Comparison of ENCODE assay signal across 23 cellular contexts in genomic region chr12:1928439-1929121, GRCh38. TPM values are rescaled to one million over a fixed set of nuclear protein-coding genes. Genes with fewer than 3 reads are reported as not detected.
A peak's percentile ranks its signal among the peaks of the same experiment; 100 is the strongest.
DNase-seq lines count a peak whose midpoint lies in the region; ATAC-seq, FAIRE-seq and TF ChIP-seq lines count a peak whose summit lies in the region.
"Had no signal": no experiment of that assay in that cellular context is flagged by ENCODE, and none has a peak within 500 bp of the region (broad histone marks: within the 10 kb centered on the region; RNA-seq: fewer than 3 reads in every experiment).

No MANE protein-coding gene starts in this region.

- no peak overlapping the region for H2AFZ ChIP-seq in H9 (ENCODE audit: low read length)
- H2AFZ ChIP-seq in H1 (ENCODE audit: low read length) = no peak overlapping the region

- no peak overlapping the region for H3K4me3 Mint-ChIP-seq in H9
- H3K4me3 Mint-ChIP-seq in progenitor cell of endocrine pancreas (ENCODE audit: low read depth) = no peak overlapping the region
- H3K4me3 Mint-ChIP-seq: CD8-positive, alpha-beta memory T cell; mesothelial cell of epicardium; nephron progenitor cell; stimulated activated naive B cell treated with anti-CD40 and anti-IgM and Interleukin-4, amounts not matched to agents 10 μg/mL and 1 μg/mL and 100 μg/mL, for 72 hours; T-helper 1 cell treated with Interleukin-12 subunit alpha and Interleukin-12 subunit beta and Interleukin-4 antibody, amounts not matched to agents 30 μg/mL and 1 μg/mL, for 36 hours; WTC11 had no signal

- no peaks in the 10 kb centered on the region for H3K9me3 ChIP-seq in H9 (ENCODE audit: control insufficient read depth, low read depth, low read length)
- no peaks in the 10 kb centered on the region for H3K9me3 ChIP-seq in H1 (ENCODE audit: insufficient read depth in 2 of 2, low read depth in 1 of 2, low read length in 1 of 2)

- DNase-seq in Ammon's horn (ENCODE audit: low spot score) (peak; percentile 2), H9 (peak; percentile 27), H1 (ENCODE audit: low read depth in 1 of 2, low spot score in 2 of 2) (peak in 1 of 2 experiments; percentile 37), progenitor cell of endocrine pancreas (ENCODE audit: low spot score, unreplicated experiment) (peak; percentile 8), KBM-7 (no peak), dermis blood vessel endothelial cell (no peak)
- DNase-seq: activated gamma-delta T cell; DMS79 treated with DMSO at 0.1 percent for 48 hours; hypothalamus; kidney; NCI-H1105 treated with DMSO at 0.1 percent for 48 hours; NCI-H69; nephron progenitor cell; SHP77; stimulated activated naive B cell treated with anti-CD40 and anti-IgM and Interleukin-4, amounts not matched to agents 10 μg/mL and 1 μg/mL and 100 μg/mL, for 72 hours had no signal

- ATAC-seq in HG03175 (IDR thresholded peaks at IDR 0.05; ENCODE audit: unreplicated experiment) = no peak
- no peak for ATAC-seq in HG02798 (IDR thresholded peaks at IDR 0.05; ENCODE audit: poor library complexity, unreplicated experiment)
- ATAC-seq: WTC11 had no signal

- H2BK15ac ChIP-seq in H9 (ENCODE audit: low read depth, low read length) = no peak overlapping the region
- no peak overlapping the region for H2BK15ac ChIP-seq in H1 (ENCODE audit: low read length)

- H3K79me1 ChIP-seq in H9 (ENCODE audit: insufficient read depth, low read depth, low read length, poor library complexity, severe bottlenecking) (no peaks in the 10 kb centered on the region), H1 (ENCODE audit: low read depth, low read length) (no peaks in the 10 kb centered on the region; the same call in 1 of the 2 replicates)

- H3K9ac ChIP-seq in H9 (ENCODE audit: extremely low read depth, insufficient read length, low read length) = no peak overlapping the region
- no peak overlapping the region for H3K9ac ChIP-seq in H1 (replicated peaks in 1 of 4; ENCODE audit: extremely low read depth in 1 of 4, low read depth in 3 of 4, low read length in 3 of 4)
- H3K9ac ChIP-seq: KMS-11 had no signal

- H4K20me1 ChIP-seq in H9 (ENCODE audit: control insufficient read depth, insufficient read depth, insufficient read length) (no peaks in the 10 kb centered on the region), H1 (replicated peaks in 1 of 2; ENCODE audit: control insufficient read depth in 1 of 2, insufficient read depth in 2 of 2, low read length in 2 of 2) (peaks cover 0 to 4% of the 10 kb centered on the region in 2 experiments)

- no peak overlapping the region for H3K27ac ChIP-seq in H9 (ENCODE audit: insufficient read length, low read depth, low read length)
- no peak overlapping the region for H3K27ac ChIP-seq in H1 (ENCODE audit: low read depth, low read length)
- H3K27ac ChIP-seq: KMS-11 had no signal

- H3K18ac ChIP-seq in H9 (ENCODE audit: insufficient read length, low read depth, low read length) (no peak overlapping the region), H1 (ENCODE audit: extremely low read depth, low read length) (no peak overlapping the region; the same call in 1 of the 2 replicates)

- H3K27ac Mint-ChIP-seq in H9 (no peak overlapping the region; a peak in 1 of 7 replicates), progenitor cell of endocrine pancreas (no peak overlapping the region)
- H3K27ac Mint-ChIP-seq: mesothelial cell of epicardium; nephron progenitor cell; T-helper 1 cell treated with Interleukin-12 subunit alpha and Interleukin-12 subunit beta and Interleukin-4 antibody, amounts not matched to agents 30 μg/mL and 1 μg/mL, for 36 hours; WTC11 had no signal

- no peak overlapping the region for H3T11ph ChIP-seq in H9 (ENCODE audit: low read length)

- H3K27me3 Mint-ChIP-seq in H9 (ENCODE audit: low read depth) (peaks cover 3% of the 10 kb centered on the region; the same call in 1 of the 2 replicates), progenitor cell of endocrine pancreas (peaks cover 10% of the 10 kb centered on the region)
- H3K27me3 Mint-ChIP-seq: stimulated activated naive B cell treated with anti-CD40 and anti-IgM and Interleukin-4, amounts not matched to agents 10 μg/mL and 1 μg/mL and 100 μg/mL, for 72 hours had no signal

- H3K4me2 ChIP-seq in H9 (ENCODE audit: insufficient read depth, insufficient read length, low read length) = no peak overlapping the region
- no peak overlapping the region for H3K4me2 ChIP-seq in H1 (ENCODE audit: insufficient read depth in 1 of 2, low read depth in 2 of 2, low read length in 2 of 2)
- H3K4me2 ChIP-seq: KMS-11 had no signal

- H3K4ac ChIP-seq in H9 (ENCODE audit: low read depth, low read length) (no peak overlapping the region), H1 (replicated peaks; ENCODE audit: insufficient read length, low read depth, low read length) (no peak overlapping the region)

- H2AK5ac ChIP-seq in H9 (ENCODE audit: insufficient read length, low read length) = no peak overlapping the region
- H2AK5ac ChIP-seq in H1 (ENCODE audit: low read depth, low read length) = no peak overlapping the region

- H4K5ac ChIP-seq in H9 (ENCODE audit: insufficient read length, low read depth, low read length) (no peak overlapping the region), H1 (ENCODE audit: insufficient read length, low read depth, low read length) (no peak overlapping the region)

- H4K8ac ChIP-seq in H9 (replicated peaks; ENCODE audit: insufficient read length, low read depth, low read length) (no peak overlapping the region), H1 (ENCODE audit: extremely low read depth, insufficient read depth, low read length) (no peak overlapping the region)

- no peak for TF ChIP-seq RAD21 in H1 (IDR thresholded peaks at IDR 0.05 in 1 of 2, conservative IDR thresholded peaks at IDR 0.05 in 1 of 2; ENCODE audit: low read depth in 2 of 2, low read length in 2 of 2)

- H3K9me3 Mint-ChIP-seq in H9 (no peaks in the 10 kb centered on the region; a peak in 1 of 5 replicates), progenitor cell of endocrine pancreas (ENCODE audit: low read depth) (no peaks in the 10 kb centered on the region)
- H3K9me3 Mint-ChIP-seq: CD8-positive, alpha-beta memory T cell; mesothelial cell of epicardium; nephron progenitor cell; T-helper 1 cell treated with Interleukin-12 subunit alpha and Interleukin-12 subunit beta and Interleukin-4 antibody, amounts not matched to agents 30 μg/mL and 1 μg/mL, for 36 hours; WTC11 had no signal

- H3K4me1 Mint-ChIP-seq in H9 (peaks cover 2 to 13% of the 10 kb centered on the region in 2 experiments; a peak in 2 of 4 replicates), progenitor cell of endocrine pancreas (ENCODE audit: low read depth) (no peaks in the 10 kb centered on the region)
- H3K4me1 Mint-ChIP-seq: WTC11 had no signal

- WGBS in H9 (ENCODE audit: extremely low coverage, insufficient read length, low lambda C conversion rate) = no CpG with 5 or more reads among the region's 22 CpGs
- 92% methylated on average over 22 of the region's 22 CpGs; no CpG with 5 or more reads in 1 of the 2 experiments for WGBS in H1 (ENCODE audit: extremely low coverage in 1 of 2, insufficient coverage in 1 of 2, insufficient read length in 1 of 2, insufficient replicate concordance in 2 of 2, low coverage in 1 of 2, low lambda C conversion rate in 2 of 2, missing lambda C conversion rate in 1 of 2), 2 experiments

- H3K36me3 ChIP-seq in H1 (ENCODE audit: control insufficient read depth in 2 of 4, insufficient read depth in 4 of 4, low read length in 3 of 4) = no peaks in the 10 kb centered on the region

- H3K27me3 ChIP-seq in H9 (ENCODE audit: insufficient read depth, low read length) (no peaks in the 10 kb centered on the region), H1 (replicated peaks in 1 of 4; ENCODE audit: control insufficient read depth in 3 of 4, extremely low read depth in 1 of 4, insufficient read depth in 3 of 4, low read length in 3 of 4) (no peaks in the 10 kb centered on the region; a peak in 1 of 7 replicates)

- TF ChIP-seq POLR2A in H1 (IDR thresholded peaks at IDR 0.05; ENCODE audit: control extremely low read depth in 1 of 2, low read depth in 2 of 2, low read length in 2 of 2) = no peak

- no peak overlapping the region for H3K4me3 ChIP-seq in H1 (ENCODE audit: extremely low read depth in 1 of 4, insufficient read depth in 2 of 4, low read depth in 3 of 4, low read length in 4 of 4)

- no peak overlapping the region for H2BK120ac ChIP-seq in H9 (ENCODE audit: low read depth, low read length, poor library complexity, severe bottlenecking)
- no peak overlapping the region for H2BK120ac ChIP-seq in H1 (replicated peaks; ENCODE audit: low read depth, low read length)

- H3K23me2 ChIP-seq in H9 (ENCODE audit: insufficient read length, low read depth, low read length, poor library complexity, severe bottlenecking) = no peaks in the 10 kb centered on the region
- H3K23me2 ChIP-seq in H1 (ENCODE audit: low read depth, low read length) = peaks cover 5% of the 10 kb centered on the region

- TF ChIP-seq CTCF in H9 (conservative IDR thresholded peaks at IDR 0.05) = no peak
- TF ChIP-seq CTCF in H1 (IDR thresholded peaks at IDR 0.05; ENCODE audit: control extremely low read depth in 1 of 3, insufficient read depth in 1 of 3, low read depth in 1 of 3, low read length in 3 of 3) = no peak
- no peak for TF ChIP-seq CTCF in progenitor cell of endocrine pancreas (IDR thresholded peaks at IDR 0.05; ENCODE audit: unreplicated experiment)

- H2BK12ac ChIP-seq in H9 (ENCODE audit: insufficient read length, low read depth, low read length) (no peak overlapping the region), H1 (ENCODE audit: low read depth, low read length) (no peak overlapping the region)

- TF ChIP-seq EP300 in H1 (IDR thresholded peaks at IDR 0.05; ENCODE audit: borderline replicate concordance in 1 of 2, low read depth in 2 of 2, low read length in 2 of 2) = no peak

- H3K14ac ChIP-seq in H9 (ENCODE audit: insufficient read depth, low read length) (no peak overlapping the region), H1 (ENCODE audit: insufficient read length) (no peak overlapping the region)

- H3K56ac ChIP-seq in H9 (ENCODE audit: insufficient read length, low read depth, low read length) (no peak overlapping the region), H1 (replicated peaks; ENCODE audit: insufficient read length, low read depth, low read length) (no peak overlapping the region)

- POLR2A ChIA-PET in H1 (lab: Charles Lee; ENCODE audit: partially characterized antibody) = no interaction called here

- no peaks in the 10 kb centered on the region for H3K36me3 Mint-ChIP-seq in H9 (ENCODE audit: insufficient read depth in 1 of 3, low read depth in 3 of 3)
- no peaks in the 10 kb centered on the region for H3K36me3 Mint-ChIP-seq in progenitor cell of endocrine pancreas (ENCODE audit: insufficient read depth)
- H3K36me3 Mint-ChIP-seq: mesothelial cell of epicardium, WTC11 had no signal

- H4K91ac ChIP-seq in H9 (ENCODE audit: insufficient read length, low read depth, low read length) (no peak overlapping the region), H1 (replicated peaks; ENCODE audit: insufficient read length, low read length) (no peak overlapping the region)

- in situ Hi-C loops in KBM-7 (cut with MboI; ENCODE audit: low pct_unique_long_range_greater_than_20kb, low sequenced_read_pairs) = no loop called here

- H3K23ac ChIP-seq in H9 (ENCODE audit: insufficient read length, low read depth, low read length) = no peak overlapping the region
- no peak overlapping the region for H3K23ac ChIP-seq in H1 (ENCODE audit: insufficient read length)

- no peak overlapping the region for H2BK20ac ChIP-seq in H9 (ENCODE audit: low read depth, low read length, poor library complexity, severe bottlenecking)
- no peak overlapping the region for H2BK20ac ChIP-seq in H1 (ENCODE audit: low read length)

- H3K79me2 ChIP-seq in H9 (ENCODE audit: insufficient read depth, low read length) (no peaks in the 10 kb centered on the region), H1 (ENCODE audit: control insufficient read depth in 1 of 2, insufficient read depth in 2 of 2, low read length in 2 of 2) (no peaks in the 10 kb centered on the region)

- H3K4me1 ChIP-seq in H9 (ENCODE audit: insufficient read depth, low read length) (no peaks in the 10 kb centered on the region), H1 (replicated peaks in 1 of 4; ENCODE audit: control insufficient read depth in 3 of 4, insufficient read depth in 4 of 4, low read length in 3 of 4) (peaks cover 0 to 2% (median 0%) of the 10 kb centered on the region in 4 experiments; a peak in 1 of 7 replicates)

- CTCF ChIA-PET in H1 (lab: Charles Lee; ENCODE audit: partially characterized antibody) = interaction anchor here (1.2 to 3.8 kb wide), 3 partner anchors 12 to 136 kb away, joined by 3 to 19 read pairs (median 4); no protein-coding TSS in a partner anchor

- FAIRE-seq in H1 (lab: Jason Lieb, UNC) = no peak
- FAIRE-seq: H54, kidney had no signal

- H2BK5ac ChIP-seq in H9 (ENCODE audit: insufficient read length, low read length) = no peak overlapping the region
- peak overlapping the region; percentile 44; the same call in 1 of the 2 replicates for H2BK5ac ChIP-seq in H1 (ENCODE audit: low read depth, low read length)

RNA-seq across cellular contexts. Expression of gene CACNA2D4, which starts 10.1 kb away (rescaled TPM):
- total RNA-seq in H9 (2021) (0.61 and 0.79 TPM in 2 replicates), progenitor cell of endocrine pancreas (0.34 and 0.58 TPM in 2 replicates), dermis blood vessel endothelial cell (0.17 and 0.33 TPM in 2 replicates)
- 0.88 TPM in 1 of 2 replicates, not detected in the other for total RNA-seq in H1 (2021; fragmentation: NEBNext Ultra II Directional; extraction: Animal tissue kit (Norgen Biotek cat#: 25700))
- 0.44 and 0.60 TPM in 2 replicates for polyA plus RNA-seq in H1 (2011; rRNA removed)
- polyA plus RNA-seq in H1 (2011; cell fraction: cytosol; rRNA removed) = 0.94 TPM
- polyA plus RNA-seq in H1 (2011; cell fraction: nucleus; rRNA removed) = 2.4 TPM
- 0.25 to 0.76 TPM (median 0.49 TPM) in 4 replicates for polyA plus RNA-seq in H1 (2012, experiment 1 of 2)
- not detected for polyA plus RNA-seq in H1 (2012, experiment 2 of 2)
- polyA plus RNA-seq in H1 (2013, experiment 1 of 2) = 0.12 TPM
- 0.04 TPM for polyA plus RNA-seq in H1 (2013, experiment 2 of 2)
- polyA minus RNA-seq in H1 (2011; rRNA and poly(A)+ RNA removed) = 0.54 and 1.3 TPM in 2 replicates
- not detected for polyA minus RNA-seq in H1 (2011; cell fraction: cytosol; rRNA and poly(A)+ RNA removed)
- 3.4 TPM for polyA minus RNA-seq in H1 (2011; cell fraction: nucleus; rRNA and poly(A)+ RNA removed)

Comparison
In these comparisons a context has a peak if more than half of its experiments do, and no peak if none do; other contexts are left out.
1. DNase-seq: peak in Ammon's horn (single experiment), H9 (single experiment) and progenitor cell of endocrine pancreas (single experiment); none in KBM-7 (single experiment) and dermis blood vessel endothelial cell (single experiment).